8 cellular contexts compared by ENCODE assay signal in the genomic region with DNA sequence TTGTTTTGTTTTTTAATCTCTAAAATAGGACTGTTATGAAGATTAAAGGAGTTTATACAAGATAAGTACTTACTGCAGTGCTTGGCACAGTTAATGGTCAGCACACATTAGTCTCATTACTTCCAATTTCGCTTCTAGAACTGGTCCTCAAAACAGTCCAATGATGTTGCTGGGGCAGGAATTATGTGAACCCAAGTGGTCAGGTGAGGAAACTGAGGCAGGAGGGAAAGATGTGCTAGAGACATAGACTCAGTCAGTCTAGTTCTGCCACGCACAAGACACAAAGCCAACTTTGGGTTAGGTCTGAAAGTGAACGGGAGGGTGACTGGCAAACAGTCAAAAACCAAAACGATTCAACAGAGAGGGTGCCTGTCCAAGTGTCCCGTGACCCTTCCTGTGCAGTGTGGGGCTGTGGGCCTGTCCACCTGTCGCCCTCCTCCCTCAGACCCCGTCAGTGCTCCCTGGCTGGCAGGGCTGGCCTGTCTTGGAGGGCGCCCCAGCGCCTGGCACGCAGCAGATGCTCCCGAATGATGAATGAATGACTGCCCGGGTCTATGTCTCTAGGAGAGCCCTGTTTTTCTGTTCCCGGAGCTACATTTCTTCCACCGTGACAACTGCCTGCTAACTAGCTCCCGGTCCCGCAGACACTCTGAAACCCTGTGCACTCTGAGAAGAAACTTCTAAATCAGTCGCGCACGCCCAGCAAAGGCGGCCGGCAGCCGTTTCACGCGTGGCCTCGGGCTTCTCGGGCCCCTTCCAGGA. TPM values are rescaled to one million over a fixed set of nuclear protein-coding genes. Genes with fewer than 3 reads are reported as not detected.
DNase-seq lines count a peak whose midpoint lies in the region; ATAC-seq and TF ChIP-seq lines count a peak whose summit lies in the region.

No MANE protein-coding gene starts in this region.

- H3K27me3 ChIP-seq in BE2C, result no peaks in the 10 kb centered on the region
- no peaks in the 10 kb centered on the region for H3K27me3 ChIP-seq in MG63

- TF ChIP-seq CTCF in BE2C (IDR thresholded peaks at IDR 0.05; ENCODE audit: low read depth, low read length) (no peak), coronary artery (IDR thresholded peaks at IDR 0.05) (no peak)

- DNase-seq in BE2C (no peak), MG63 (no peak), coronary artery (ENCODE audit: low spot score) (no peak), naive B cell (no peak), KG1 (lab: John Stamatoyannopoulos, UW) (no peak), NCI-H69 (lab: John Stamatoyannopoulos, UW) (no peak)

- no peaks in the 10 kb centered on the region for H3K9me3 ChIP-seq in BE2C
- no peaks in the 10 kb centered on the region for H3K9me3 ChIP-seq in MG63

- H3K27ac ChIP-seq in coronary artery, result peak overlapping the region in 1 of 2 donors; percentile 73

- no peaks in the 10 kb centered on the region for H3K4me1 ChIP-seq in BE2C

- H3K4me3 Mint-ChIP-seq in naive B cell, result peak overlapping the region; percentile 90 to 98 (median 94)

- H3K4me3 ChIP-seq in BE2C (ENCODE audit: low read depth, low read length) (peak overlapping the region; percentile 74), MG63 (peak overlapping the region; percentile 95), coronary artery (peak overlapping the region; percentile 86)

- peaks cover 12 to 36% (median 22%) of the 10 kb centered on the region in 3 donors for H3K4me1 Mint-ChIP-seq in naive B cell

- no peaks in the 10 kb centered on the region for H3K9me3 Mint-ChIP-seq in naive B cell

- H3K36me3 ChIP-seq in BE2C, result peaks cover 15% of the 10 kb centered on the region; the same call in 1 of the 2 replicates
- H3K36me3 ChIP-seq in MG63, result peaks cover 46% of the 10 kb centered on the region

- H3K27me3 Mint-ChIP-seq in naive B cell, result no peaks in the 10 kb centered on the region

- H3K27ac Mint-ChIP-seq in naive B cell, result peak overlapping the region in 5 of 6 donors; percentile 71 to 91 (median 82)

- H3K36me3 Mint-ChIP-seq in naive B cell, result no peaks in the 10 kb centered on the region

- no peak for ATAC-seq in naive B cell (ENCODE audit: low read depth in 2 of 2)
- no peak for ATAC-seq in HG02970 (IDR thresholded peaks at IDR 0.05; ENCODE audit: low FRiP score, unreplicated experiment)
- no peak for ATAC-seq in GM19351 (IDR thresholded peaks at IDR 0.05; ENCODE audit: unreplicated experiment)

RNA-seq across cellular contexts. Expression of gene LRP8, which starts 2.4 kb away (rescaled TPM):
- polyA plus RNA-seq in BE2C (2012; ENCODE audit: insufficient read depth, insufficient read length, low read depth), result 24.0 TPM
- total RNA-seq in MG63 (2014; rRNA removed; shearing (Covaris generic); ENCODE audit: low replicate concordance), result 12.4 and 16.1 TPM in 2 replicates
- polyA plus RNA-seq in naive B cell (ENCODE audit: low read depth in 6 of 6), result 1 to 10 TPM in 1 of 6 donors, under 1 TPM in 4, not detected in 1; 0.21 to 1.5 (median 0.57) TPM
